14 cellular contexts compared by ENCODE assay signal in genomic region chr1:41046347-41046775, GRCh38. TPM values are rescaled to one million over a fixed set of nuclear protein-coding genes. Genes with fewer than 3 reads are reported as not detected.
DNase-seq lines count a peak whose midpoint lies in the region; ATAC-seq and TF ChIP-seq lines count a peak whose summit lies in the region.
"Had no signal": no experiment of that assay in that cellular context is flagged by ENCODE, and none has a peak within 500 bp of the region (broad histone marks: within the 10 kb centered on the region; RNA-seq: fewer than 3 reads in every experiment).

No MANE protein-coding gene starts in this region.

- H3K9me3 ChIP-seq in RWPE2 (ENCODE audit: severe bottlenecking) (no peaks in the 10 kb centered on the region), upper lobe of left lung (no peaks in the 10 kb centered on the region), spleen (no peaks in the 10 kb centered on the region)

- H3K27me3 ChIP-seq in RWPE2 (ENCODE audit: insufficient read depth, poor library complexity, severe bottlenecking), result no peaks in the 10 kb centered on the region
- H3K27me3 ChIP-seq in upper lobe of left lung, result no peaks in the 10 kb centered on the region
- H3K27me3 ChIP-seq in spleen (replicated peaks in 1 of 7), result no peaks in the 10 kb centered on the region

- peaks cover 23% of the 10 kb centered on the region for H3K36me3 ChIP-seq in RWPE2 (ENCODE audit: low read depth)
- peaks cover 0 to 27% (median 15%) of the 10 kb centered on the region in 4 donors for H3K36me3 ChIP-seq in upper lobe of left lung
- H3K36me3 ChIP-seq in spleen, result peaks cover 0 to 96% (median 29%) of the 10 kb centered on the region in 6 donors

- H3K4me1 ChIP-seq in RWPE2 (ENCODE audit: insufficient read depth, poor library complexity, severe bottlenecking) (peaks cover 24% of the 10 kb centered on the region), upper lobe of left lung (peaks cover 20 to 25% (median 25%) of the 10 kb centered on the region in 4 donors), spleen (peaks cover 0 to 12% (median 0%) of the 10 kb centered on the region in 6 donors)

- WGBS in upper lobe of left lung, 2 donors, result 58 to 80% methylated on average over 7 to 10 of the region's 10 CpGs
- 84 to 93% (median 92%) methylated on average over 10 of the region's 10 CpGs for WGBS in spleen, 5 donors

- intact Hi-C loops in spleen (cut with DNase I; ENCODE audit: low total_unique reads), result no loop called here

- H3K27ac ChIP-seq in RWPE2 (ENCODE audit: poor library complexity, severe bottlenecking), result peak overlapping the region; percentile 67
- peak overlapping the region; percentile 74 for H3K27ac ChIP-seq in epithelial cell of prostate
- H3K27ac ChIP-seq in upper lobe of left lung, result peak overlapping the region; percentile 77 to 84 (median 81)
- H3K27ac ChIP-seq in spleen, result no peak overlapping the region

- peak in 1 of 4 donors; percentile 5 for TF ChIP-seq POLR2A in upper lobe of left lung (IDR thresholded peaks at IDR 0.05)
- no peak for TF ChIP-seq POLR2A in spleen (IDR thresholded peaks at IDR 0.05)

- no peak for TF ChIP-seq CTCF in RWPE2 (IDR thresholded peaks at IDR 0.05; ENCODE audit: poor library complexity, severe bottlenecking)
- TF ChIP-seq CTCF in upper lobe of left lung (IDR thresholded peaks at IDR 0.05), result no peak
- TF ChIP-seq CTCF in spleen (IDR thresholded peaks at IDR 0.05 in 8 of 11, conservative IDR thresholded peaks at IDR 0.05 in 3 of 11), result no peak

- no peak for ATAC-seq in RWPE2 (ENCODE audit: low read depth)
- peak; percentile 42 to 91 for ATAC-seq in upper lobe of left lung (ENCODE audit: low FRiP score in 2 of 2)
- ATAC-seq in HG03442 (IDR thresholded peaks at IDR 0.05; ENCODE audit: unreplicated experiment), result no peak
- no peak for ATAC-seq in HG02678 (IDR thresholded peaks at IDR 0.05; ENCODE audit: unreplicated experiment)
- ATAC-seq: CD8-positive, alpha-beta T cell; stimulated activated memory B cell treated with anti-CD40 and anti-IgM and Interleukin-4, amounts not matched to agents 10 μg/mL and 1 μg/mL and 100 μg/mL, for 72 hours had no signal

- no peak for TF ChIP-seq EP300 in upper lobe of left lung (IDR thresholded peaks at IDR 0.05)

- DNase-seq in RWPE2 (ENCODE audit: low spot score) (no peak), epithelial cell of prostate (ENCODE audit: low read depth, low spot score) (peak; percentile 27), mucosa of gallbladder (ENCODE audit: low spot score) (peak; percentile 29), upper lobe of left lung (peak in 1 of 2 donors; percentile 83), spleen (no peak)
- DNase-seq: activated naive CD8-positive, alpha-beta T cell treated with anti-CD3 and anti-CD28 coated beads for 36 hours; CD8-positive, alpha-beta T cell; GF-D8; NCI-H524 treated with DMSO at 0.1 percent for 48 hours had no signal

- H3K4me3 ChIP-seq in RWPE2 (ENCODE audit: severe bottlenecking) (no peak overlapping the region), upper lobe of left lung (no peak overlapping the region), spleen (no peak overlapping the region)

RNA-seq across cellular contexts. Expression of gene SLFNL1, which starts 24.8 kb away (rescaled TPM):
- total RNA-seq in mucosa of gallbladder (0.60 TPM), upper lobe of left lung (1 to 10 TPM; 2.2 to 7.8 (median 5.3) TPM), spleen (1 to 10 TPM in 3 of 7 donors, under 1 TPM in 4; 0.27 to 1.7 (median 0.85) TPM)
- under 1 TPM; 0.21 to 0.38 (median 0.30) TPM for polyA plus RNA-seq in spleen
- total RNA-seq: H1, kidney epithelial cell had no signal
- polyA plus RNA-seq: H1 had no signal

Comparison
In these comparisons a context has a peak if more than half of its experiments do, and no peak if none do; other contexts are left out.
1. ATAC-seq: peak in upper lobe of left lung (2 of 2); none in RWPE2 (single experiment), HG03442 (single experiment) and HG02678 (single experiment).
2. DNase-seq: peak in epithelial cell of prostate (single experiment) and mucosa of gallbladder (single experiment); none in RWPE2 (single experiment) and spleen (single experiment).
3. H3K27ac ChIP-seq: peak in RWPE2 (single experiment), epithelial cell of prostate (single experiment) and upper lobe of left lung (4 of 4); none in spleen (0 of 8).